In genomic region chr2:63050916-63051794, GRCh38 we compare ENCODE assay signal across 1 cellular context.
TF ChIP-seq lines count a peak whose summit lies in the region.

No MANE protein-coding gene starts in this region.

TF ChIP-seq in HepG2, 621 proteins besides CTCF, POLR2A, EP300 and RAD21 (continued from another document):
- TF ChIP-seq NFAT5 (CRISPR knock-in tag; IDR thresholded peaks at IDR 0.05) (no peak), KAT2B (IDR thresholded peaks at IDR 0.05; ENCODE audit: borderline replicate concordance, low read depth, low read length) (no peak), MED1 (CRISPR knock-in tag; IDR thresholded peaks at IDR 0.05) (0 out of 2 replicates have a peak, but pooled peaks have one; percentile 0), RORA (CRISPR knock-in tag; IDR thresholded peaks at IDR 0.05) (no peak), ZNF160 (CRISPR knock-in tag; IDR thresholded peaks at IDR 0.05) (peak; percentile 34), KDM2A (CRISPR knock-in tag; IDR thresholded peaks at IDR 0.05; ENCODE audit: borderline replicate concordance, low read depth) (peak; percentile 94), GATAD1 (CRISPR knock-in tag; IDR thresholded peaks at IDR 0.05) (peak; percentile 36; the same call in 1 of the 2 replicates), NCOA1 (CRISPR knock-in tag; IDR thresholded peaks at IDR 0.05) (peak; percentile 48; the same call in 1 of the 2 replicates), MTF2 (CRISPR knock-in tag; IDR thresholded peaks at IDR 0.05; ENCODE audit: borderline replicate concordance) (no peak), MTERF4 (CRISPR knock-in tag; IDR thresholded peaks at IDR 0.05) (no peak), ZNF18 (CRISPR knock-in tag; IDR thresholded peaks at IDR 0.05; ENCODE audit: insufficient replicate concordance) (peak; percentile 50), TEAD3 (CRISPR knock-in tag; optimal IDR thresholded peaks at IDR 0.05; ENCODE audit: borderline replicate concordance) (peak; percentile 39), ETV5 (CRISPR knock-in tag; IDR thresholded peaks at IDR 0.05; ENCODE audit: borderline replicate concordance) (0 out of 2 replicates have a peak, but pooled peaks have one; percentile 10), ZSCAN21 (CRISPR knock-in tag; IDR thresholded peaks at IDR 0.05; ENCODE audit: borderline replicate concordance) (no peak), SP4 (CRISPR knock-in tag; IDR thresholded peaks at IDR 0.05) (0 out of 2 replicates have a peak, but pooled peaks have one; percentile 0), ZBTB4 (CRISPR knock-in tag; IDR thresholded peaks at IDR 0.05; ENCODE audit: borderline replicate concordance) (0 out of 2 replicates have a peak, but pooled peaks have one; percentile 42), SP140L (CRISPR knock-in tag; IDR thresholded peaks at IDR 0.05; ENCODE audit: borderline replicate concordance) (0 out of 2 replicates have a peak, but pooled peaks have one; percentile 39), PHF21A (CRISPR knock-in tag; IDR thresholded peaks at IDR 0.05) (peak; percentile 23), BCL6 (CRISPR knock-in tag; IDR thresholded peaks at IDR 0.05) (0 out of 2 replicates have a peak, but pooled peaks have one; percentile 25), ZNF547 (CRISPR knock-in tag; IDR thresholded peaks at IDR 0.05) (peak; percentile 62; the same call in 1 of the 2 replicates), TAF1 (CRISPR knock-in tag; IDR thresholded peaks at IDR 0.05) (no peak), ZNF235 (CRISPR knock-in tag; IDR thresholded peaks at IDR 0.05; ENCODE audit: borderline replicate concordance) (no peak), ZNF501 (CRISPR knock-in tag; IDR thresholded peaks at IDR 0.05) (peak; percentile 87), CREBL2 (CRISPR knock-in tag; IDR thresholded peaks at IDR 0.05; ENCODE audit: borderline replicate concordance) (no peak), ZNF326 (CRISPR knock-in tag; IDR thresholded peaks at IDR 0.05; ENCODE audit: borderline replicate concordance) (no peak), ARNT2 (CRISPR knock-in tag; IDR thresholded peaks at IDR 0.05; ENCODE audit: low read depth) (no peak), BATF2 (CRISPR knock-in tag; IDR thresholded peaks at IDR 0.05) (no peak), FOXJ3 (CRISPR knock-in tag; IDR thresholded peaks at IDR 0.05; ENCODE audit: borderline replicate concordance) (peak; percentile 26; the same call in 1 of the 2 replicates), ATF4 (CRISPR knock-in tag; IDR thresholded peaks at IDR 0.05) (peak in 1 of 2 experiments; percentile 38; a peak in 2 of 4 replicates), ZNF564 (CRISPR knock-in tag; IDR thresholded peaks at IDR 0.05) (0 out of 2 replicates have a peak, but pooled peaks have one; percentile 7), ZNF275 (CRISPR knock-in tag; IDR thresholded peaks at IDR 0.05; ENCODE audit: borderline replicate concordance) (0 out of 2 replicates have a peak, but pooled peaks have one; percentile 2), AHDC1 (CRISPR knock-in tag; IDR thresholded peaks at IDR 0.05; ENCODE audit: borderline replicate concordance) (no peak)
